In genomic region chr5:129698661-129699060, GRCh38 we compare ENCODE assay signal across 25 cellular contexts. TPM values are rescaled to one million over a fixed set of nuclear protein-coding genes. Genes with fewer than 3 reads are reported as not detected.
A peak's percentile ranks its signal among the peaks of the same experiment; 100 is the strongest.
DNase-seq lines count a peak whose midpoint lies in the region; FAIRE-seq and TF ChIP-seq lines count a peak whose summit lies in the region.
"Had no signal": no experiment of that assay in that cellular context is flagged by ENCODE, and none has a peak within 500 bp of the region (broad histone marks: within the 10 kb centered on the region; RNA-seq: fewer than 3 reads in every experiment).

No MANE protein-coding gene starts in this region.

- H3K4me1 Mint-ChIP-seq in osteocyte (ENCODE audit: unreplicated experiment) (peaks cover 3% of the 10 kb centered on the region), CD14-positive monocyte (no peaks in the 10 kb centered on the region)
- H3K4me1 Mint-ChIP-seq: activated naive CD8-positive, alpha-beta T cell treated with anti-CD3 and anti-CD28 coated beads, Interleukin-2, amount 10 ng/mL, durations not matched to agents 7 days and 5 days; activated T-helper 17 cell treated with anti-CD3 and anti-CD28 coated beads, Interleukin-2, amount 50 U/mL, for 72 hours; memory B cell; naive B cell; stimulated activated naive B cell treated with anti-CD40 and anti-IgM and Interleukin-4, amounts not matched to agents 10 μg/mL and 1 μg/mL and 100 μg/mL, for 72 hours; T-cell had no signal

- H3K4me3 ChIP-seq in fibroblast of mammary gland (ENCODE audit: control insufficient read depth, low read depth, low read length): no peak overlapping the region
- H3K4me3 ChIP-seq: breast epithelium, gastroesophageal sphincter, pancreas, testis had no signal

- H3K27me3 Mint-ChIP-seq in osteocyte (ENCODE audit: unreplicated experiment) (no peaks in the 10 kb centered on the region), CD14-positive monocyte (ENCODE audit: low read depth in 3 of 3) (no peaks in the 10 kb centered on the region)
- H3K27me3 Mint-ChIP-seq: activated naive CD8-positive, alpha-beta T cell treated with anti-CD3 and anti-CD28 coated beads, Interleukin-2, amount 10 ng/mL, durations not matched to agents 7 days and 5 days; activated T-helper 17 cell treated with anti-CD3 and anti-CD28 coated beads, Interleukin-2, amount 50 U/mL, for 72 hours; memory B cell; naive B cell; stimulated activated naive B cell treated with anti-CD40 and anti-IgM and Interleukin-4, amounts not matched to agents 10 μg/mL and 1 μg/mL and 100 μg/mL, for 72 hours; T-cell had no signal

- no peaks in the 10 kb centered on the region for H3K9me3 Mint-ChIP-seq in osteocyte (ENCODE audit: unreplicated experiment)
- peaks cover 0 to 5% (median 0%) of the 10 kb centered on the region in 7 donors for H3K9me3 Mint-ChIP-seq in CD14-positive monocyte
- H3K9me3 Mint-ChIP-seq: activated naive CD8-positive, alpha-beta T cell treated with anti-CD3 and anti-CD28 coated beads, Interleukin-2, amount 10 ng/mL, durations not matched to agents 7 days and 5 days; activated T-helper 17 cell treated with anti-CD3 and anti-CD28 coated beads, Interleukin-2, amount 50 U/mL, for 72 hours; T-cell had no signal

- H3K36me3 Mint-ChIP-seq in osteocyte (ENCODE audit: unreplicated experiment) (no peaks in the 10 kb centered on the region), CD14-positive monocyte (no peaks in the 10 kb centered on the region)
- H3K36me3 Mint-ChIP-seq: activated naive CD8-positive, alpha-beta T cell treated with anti-CD3 and anti-CD28 coated beads, Interleukin-2, amount 10 ng/mL, durations not matched to agents 7 days and 5 days; memory B cell; naive B cell; stimulated activated naive B cell treated with anti-CD40 and anti-IgM and Interleukin-4, amounts not matched to agents 10 μg/mL and 1 μg/mL and 100 μg/mL, for 72 hours; T-cell had no signal

- peak; percentile 16 for DNase-seq in ELR (ENCODE audit: low read depth)
- DNase-seq in SK-MEL-5 (ENCODE audit: low read depth, low spot score): peak; percentile 21
- peak; percentile 23 for DNase-seq in fibroblast of mammary gland (ENCODE audit: low read depth)
- DNase-seq in osteocyte (ENCODE audit: extremely low spot score, unreplicated experiment): no peak
- DNase-seq in GM19239 (ENCODE audit: insufficient read length, low spot score): no peak
- DNase-seq in A172 (ENCODE audit: low spot score): no peak
- DNase-seq in CD14-positive monocyte (ENCODE audit: low spot score): no peak
- DNase-seq: activated CD4-positive, alpha-beta T cell treated with anti-CD3 and anti-CD28 coated beads for 48 hours; activated naive CD8-positive, alpha-beta T cell treated with anti-CD3 and anti-CD28 coated beads, Interleukin-2, amount 10 ng/mL, durations not matched to agents 7 days and 5 days; AML-193; Caco-2; cortex of kidney; EL; naive B cell; NCI-H146; NCI-H69; pancreas; stimulated activated naive B cell treated with anti-CD40 and anti-IgM and Interleukin-4, amounts not matched to agents 10 μg/mL and 1 μg/mL and 100 μg/mL, for 72 hours; T-cell; testis had no signal

- intact Hi-C loops in CD14-positive monocyte (cut with micrococcal nuclease): no loop called here

- no peak for FAIRE-seq in GM19239 (lab: Jason Lieb, UNC)
- FAIRE-seq: pancreas had no signal

- in situ Hi-C loops in SK-MEL-5 (cut with HindIII; ENCODE audit: low pct_unique_long_range_greater_than_20kb, low sequenced_read_pairs): no loop called here

- peak; percentile 53 for TF ChIP-seq CTCF in fibroblast of mammary gland (conservative IDR thresholded peaks at IDR 0.05; ENCODE audit: control insufficient read depth, insufficient read depth, low read depth, low read length)
- peak; percentile 15 for TF ChIP-seq CTCF in osteocyte (IDR thresholded peaks at IDR 0.05)
- no peak for TF ChIP-seq CTCF in CD14-positive monocyte (IDR thresholded peaks at IDR 0.05)

- H3K27ac Mint-ChIP-seq in osteocyte (ENCODE audit: unreplicated experiment) (no peak overlapping the region), CD14-positive monocyte (no peak overlapping the region)
- H3K27ac Mint-ChIP-seq: activated naive CD8-positive, alpha-beta T cell treated with anti-CD3 and anti-CD28 coated beads, Interleukin-2, amount 10 ng/mL, durations not matched to agents 7 days and 5 days; activated T-helper 17 cell treated with anti-CD3 and anti-CD28 coated beads, Interleukin-2, amount 50 U/mL, for 72 hours; memory B cell; naive B cell; stimulated activated naive B cell treated with anti-CD40 and anti-IgM and Interleukin-4, amounts not matched to agents 10 μg/mL and 1 μg/mL and 100 μg/mL, for 72 hours; T-cell had no signal

- H3K4me3 Mint-ChIP-seq in osteocyte (ENCODE audit: unreplicated experiment): no peak overlapping the region
- no peak overlapping the region for H3K4me3 Mint-ChIP-seq in CD14-positive monocyte
- H3K4me3 Mint-ChIP-seq: activated naive CD8-positive, alpha-beta T cell treated with anti-CD3 and anti-CD28 coated beads, Interleukin-2, amount 10 ng/mL, durations not matched to agents 7 days and 5 days; activated T-helper 17 cell treated with anti-CD3 and anti-CD28 coated beads, Interleukin-2, amount 50 U/mL, for 72 hours; memory B cell; naive B cell; stimulated activated naive B cell treated with anti-CD40 and anti-IgM and Interleukin-4, amounts not matched to agents 10 μg/mL and 1 μg/mL and 100 μg/mL, for 72 hours; T-cell had no signal

RNA-seq across cellular contexts. Expression of gene MINAR2, which starts 49.2 kb away (rescaled TPM):
- not detected in 2 replicates for total RNA-seq in SK-MEL-5 (2014; rRNA removed; shearing (Covaris generic))
- not detected in 2 replicates for polyA plus RNA-seq in SK-MEL-5 (2015; cell fraction: cytosol; rRNA removed)
- polyA plus RNA-seq in SK-MEL-5 (2015; cell fraction: nucleus; rRNA removed): not detected in 2 replicates
- total RNA-seq in osteocyte: not detected in 2 replicates
- not detected in 2 replicates for total RNA-seq in A172 (2014; rRNA removed; shearing (Covaris generic))
- polyA plus RNA-seq in CD14-positive monocyte: not detected
- total RNA-seq: activated naive CD8-positive, alpha-beta T cell treated with anti-CD3 and anti-CD28 coated beads, Interleukin-2, amount 10 ng/mL, durations not matched to agents 7 days and 5 days; breast epithelium; Caco-2; gastroesophageal sphincter; pancreas; Right ventricle myocardium inferior; T-cell; testis had no signal
- polyA plus RNA-seq: pancreas had no signal

Comparison
In these comparisons a context has a peak if more than half of its experiments do, and no peak if none do; other contexts are left out.
1. DNase-seq: peak in ELR (single experiment), SK-MEL-5 (single experiment) and fibroblast of mammary gland (single experiment); none in osteocyte (single experiment), GM19239 (single experiment), A172 (single experiment) and CD14-positive monocyte (single experiment).